ENCODE assay signal across 20 cellular contexts in genomic region chr2:14866953-14867352, GRCh38.
DNase-seq lines count a peak whose midpoint lies in the region.
"Had no signal": no experiment of that assay in that cellular context is flagged by ENCODE, and none has a peak within 500 bp of the region (broad histone marks: within the 10 kb centered on the region; RNA-seq: fewer than 3 reads in every experiment).

No MANE protein-coding gene starts in this region.

- no peaks in the 10 kb centered on the region for H3K4me1 Mint-ChIP-seq in activated naive CD4-positive, alpha-beta T cell treated with anti-CD3 and anti-CD28 coated beads, Interleukin-2, amount 10 ng/mL, durations not matched to agents 7 days and 5 days
- H3K4me1 Mint-ChIP-seq: activated naive CD8-positive, alpha-beta T cell treated with anti-CD3 and anti-CD28 coated beads, Interleukin-2, amount 10 ng/mL, durations not matched to agents 7 days and 5 days; naive B cell; T-helper 17 cell had no signal

- H3K9me3 Mint-ChIP-seq in activated naive CD4-positive, alpha-beta T cell treated with anti-CD3 and anti-CD28 coated beads, Interleukin-2, amount 10 ng/mL, durations not matched to agents 7 days and 5 days: peaks cover 3% of the 10 kb centered on the region
- H3K9me3 Mint-ChIP-seq: activated naive CD8-positive, alpha-beta T cell treated with anti-CD3 and anti-CD28 coated beads, Interleukin-2, amount 10 ng/mL, durations not matched to agents 7 days and 5 days had no signal

- no peaks in the 10 kb centered on the region for H3K27me3 Mint-ChIP-seq in activated naive CD4-positive, alpha-beta T cell treated with anti-CD3 and anti-CD28 coated beads, Interleukin-2, amount 10 ng/mL, durations not matched to agents 7 days and 5 days
- H3K27me3 Mint-ChIP-seq: activated naive CD8-positive, alpha-beta T cell treated with anti-CD3 and anti-CD28 coated beads, Interleukin-2, amount 10 ng/mL, durations not matched to agents 7 days and 5 days; naive B cell; T-helper 17 cell; type B pancreatic cell had no signal

- CTCF ChIA-PET in activated naive CD4-positive, alpha-beta T cell treated with anti-CD3 and anti-CD28 coated beads, Interleukin-2, amount 10 ng/mL, durations not matched to agents 7 days and 5 days (lab: Charles Lee): no interaction called here

- no peak overlapping the region for H3K4me3 Mint-ChIP-seq in activated naive CD4-positive, alpha-beta T cell treated with anti-CD3 and anti-CD28 coated beads, Interleukin-2, amount 10 ng/mL, durations not matched to agents 7 days and 5 days
- H3K4me3 Mint-ChIP-seq: activated CD8-positive, alpha-beta T cell treated with anti-CD3 and anti-CD28 coated beads, Interleukin-2, amount 10 ng/mL, durations not matched to agents 7 days and 5 days; activated naive CD8-positive, alpha-beta T cell treated with anti-CD3 and anti-CD28 coated beads, Interleukin-2, amount 10 ng/mL, durations not matched to agents 7 days and 5 days; activated T-cell treated with anti-CD3 and anti-CD28 coated beads, Interleukin-2, amount 50 U/mL, for 72 hours; CD4-positive, alpha-beta T cell; naive B cell; T-helper 17 cell; type B pancreatic cell; WTC11 had no signal

- H3K36me3 Mint-ChIP-seq in activated naive CD4-positive, alpha-beta T cell treated with anti-CD3 and anti-CD28 coated beads, Interleukin-2, amount 10 ng/mL, durations not matched to agents 7 days and 5 days: no peaks in the 10 kb centered on the region
- H3K36me3 Mint-ChIP-seq: activated naive CD8-positive, alpha-beta T cell treated with anti-CD3 and anti-CD28 coated beads, Interleukin-2, amount 10 ng/mL, durations not matched to agents 7 days and 5 days; type B pancreatic cell had no signal

- H3K27ac Mint-ChIP-seq in activated naive CD4-positive, alpha-beta T cell treated with anti-CD3 and anti-CD28 coated beads, Interleukin-2, amount 10 ng/mL, durations not matched to agents 7 days and 5 days: no peak overlapping the region
- H3K27ac Mint-ChIP-seq: activated CD8-positive, alpha-beta T cell treated with anti-CD3 and anti-CD28 coated beads, Interleukin-2, amount 10 ng/mL, durations not matched to agents 7 days and 5 days; activated naive CD8-positive, alpha-beta T cell treated with anti-CD3 and anti-CD28 coated beads, Interleukin-2, amount 10 ng/mL, durations not matched to agents 7 days and 5 days; activated T-cell treated with anti-CD3 and anti-CD28 coated beads, Interleukin-2, amount 50 U/mL, for 72 hours; CD4-positive, alpha-beta T cell; naive B cell; T-helper 17 cell; type B pancreatic cell; WTC11 had no signal

- DNase-seq in DMS53 treated with DMSO at 0.1 percent for 48 hours (lab: John Stamatoyannopoulos, UW; ENCODE audit: unreplicated experiment) (peak; percentile 81), NCI-H128 (lab: John Stamatoyannopoulos, UW; ENCODE audit: unreplicated experiment) (peak; percentile 82), NCI-H2196 treated with DMSO at 0.1 percent for 48 hours (lab: John Stamatoyannopoulos, UW; ENCODE audit: unreplicated experiment) (peak; percentile 12), astrocyte of the hippocampus (ENCODE audit: low read depth, low spot score) (peak; percentile 7), GM19238 (ENCODE audit: insufficient read length, low spot score) (no peak), NCI-H2171 (lab: John Stamatoyannopoulos, UW) (no peak), SW480 (ENCODE audit: low spot score) (no peak)
- DNase-seq in activated naive CD4-positive, alpha-beta T cell treated with anti-CD3 and anti-CD28 coated beads, Interleukin-2, amount 10 ng/mL, durations not matched to agents 7 days and 5 days: no peak
- DNase-seq: activated CD8-positive, alpha-beta T cell treated with anti-CD3 and anti-CD28 coated beads, Interleukin-2, amount 10 ng/mL, durations not matched to agents 7 days and 5 days; activated naive CD8-positive, alpha-beta T cell treated with anti-CD3 and anti-CD28 coated beads, Interleukin-2, amount 10 ng/mL, durations not matched to agents 7 days and 5 days; activated T-cell treated with anti-CD3 and anti-CD28 coated beads, Interleukin-2, amount 50 U/mL, for 72 hours; brain microvascular endothelial cell; CD4-positive, alpha-beta T cell; cortex of kidney; naive B cell; stimulated activated CD4-positive, alpha-beta T cell treated with anti-CD3 and anti-CD28 coated beads, Interleukin-2, amount 100 ng/mL, for 24 hours; stomach; T-helper 17 cell had no signal

Comparison
In these comparisons a context has a peak if more than half of its experiments do, and no peak if none do; other contexts are left out.
1. DNase-seq: peak in DMS53 treated with DMSO at 0.1 percent for 48 hours (single experiment), NCI-H128 (single experiment), NCI-H2196 treated with DMSO at 0.1 percent for 48 hours (single experiment) and astrocyte of the hippocampus (single experiment); none in activated naive CD4-positive, alpha-beta T cell treated with anti-CD3 and anti-CD28 coated beads, Interleukin-2, amount 10 ng/mL, durations not matched to agents 7 days and 5 days (single experiment), GM19238 (single experiment), NCI-H2171 (single experiment) and SW480 (single experiment).